Comparison of ENCODE assay signal across 34 cellular contexts in the genomic region with DNA sequence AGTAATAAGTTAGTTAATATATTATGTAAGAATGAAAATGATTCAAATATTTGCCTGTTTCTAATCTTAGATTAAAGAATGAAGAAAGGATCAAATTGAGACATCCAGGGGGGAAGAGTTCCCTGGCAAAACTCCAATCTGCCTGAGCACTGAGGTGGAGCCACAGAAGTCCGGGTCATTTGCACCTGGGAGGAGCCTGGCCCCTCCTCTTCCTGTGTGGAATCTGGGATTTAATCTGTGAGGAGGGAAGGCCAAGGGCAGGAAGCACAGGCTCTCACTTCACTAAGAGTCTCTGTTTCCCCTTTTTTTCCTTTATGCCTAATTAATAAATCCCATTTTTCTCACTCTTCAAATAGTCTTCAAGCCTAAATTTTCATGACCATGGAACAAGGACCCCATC.
"Had no signal": no experiment of that assay in that cellular context is flagged by ENCODE, and none has a peak within 500 bp of the region (broad histone marks: within the 10 kb centered on the region; RNA-seq: fewer than 3 reads in every experiment).

No MANE protein-coding gene starts in this region.

- H3K27me3 Mint-ChIP-seq: activated CD4-positive, alpha-beta memory T cell treated with anti-CD3 and anti-CD28 coated beads for 36 hours; activated CD4-positive, alpha-beta T cell treated with anti-CD3 and anti-CD28 coated beads for 36 hours; activated CD4-positive, alpha-beta T cell treated with anti-CD3 and anti-CD28 coated beads, Interleukin-2, amount 10 ng/mL, durations not matched to agents 24 days and 14 days; activated CD8-positive, alpha-beta memory T cell treated with anti-CD3 and anti-CD28 coated beads, Interleukin-2, amount 10 ng/mL, durations not matched to agents 7 days and 5 days; activated naive CD4-positive, alpha-beta T cell treated with anti-CD3 and anti-CD28 coated beads, Interleukin-2, amount 10 ng/mL, durations not matched to agents 7 days and 5 days; activated naive CD8-positive, alpha-beta T cell treated with anti-CD3 and anti-CD28 coated beads, Interleukin-2, amount 10 ng/mL, durations not matched to agents 7 days and 5 days; activated T-cell treated with anti-CD3 and anti-CD28 coated beads, Interleukin-2, amount 50 U/mL, for 24 hours; brain; dendritic cell treated with granulocyte-macrophage colony-stimulating factor and Interleukin-4, amounts not matched to agents 40 ng/mL and 50 ng/mL, for 4 days; T-helper 17 cell had no signal

- H3K27ac Mint-ChIP-seq: activated CD4-positive, alpha-beta memory T cell treated with anti-CD3 and anti-CD28 coated beads for 36 hours; activated CD4-positive, alpha-beta T cell treated with anti-CD3 and anti-CD28 coated beads for 36 hours; activated CD4-positive, alpha-beta T cell treated with anti-CD3 and anti-CD28 coated beads, Interleukin-2, amount 10 ng/mL, durations not matched to agents 24 days and 14 days; activated CD8-positive, alpha-beta memory T cell treated with anti-CD3 and anti-CD28 coated beads, Interleukin-2, amount 10 ng/mL, durations not matched to agents 7 days and 5 days; activated CD8-positive, alpha-beta T cell treated with anti-CD3 and anti-CD28 coated beads, Interleukin-2, amount 10 ng/mL, durations not matched to agents 7 days and 5 days; activated naive CD4-positive, alpha-beta T cell treated with anti-CD3 and anti-CD28 coated beads, Interleukin-2, amount 10 ng/mL, durations not matched to agents 7 days and 5 days; activated naive CD4-positive, alpha-beta T cell treated with anti-CD3 and anti-CD28 coated beads, Interleukin-2, amount 50 U/mL, for 72 hours; activated naive CD8-positive, alpha-beta T cell treated with anti-CD3 and anti-CD28 coated beads, Interleukin-2, amount 10 ng/mL, durations not matched to agents 7 days and 5 days; activated T-cell treated with anti-CD3 and anti-CD28 coated beads, Interleukin-2, amount 50 U/mL, for 24 hours; activated T-cell treated with anti-CD3 and anti-CD28 coated beads, Interleukin-2, amount 50 U/mL, for 72 hours; brain; dendritic cell treated with granulocyte-macrophage colony-stimulating factor and Interleukin-4, amounts not matched to agents 40 ng/mL and 50 ng/mL, for 4 days; endodermal cell; T-helper 17 cell; T-helper 2 cell treated with Interferon-gamma antibody and Interleukin-4, amounts not matched to agents 5 μg/mL and 100 μg/mL, for 36 hours had no signal

- H3K9me3 Mint-ChIP-seq: brain, endodermal cell had no signal

- H3K36me3 Mint-ChIP-seq: activated CD8-positive, alpha-beta memory T cell treated with anti-CD3 and anti-CD28 coated beads, Interleukin-2, amount 10 ng/mL, durations not matched to agents 7 days and 5 days; activated naive CD4-positive, alpha-beta T cell treated with anti-CD3 and anti-CD28 coated beads, Interleukin-2, amount 10 ng/mL, durations not matched to agents 7 days and 5 days; brain had no signal

- H3K9me3 ChIP-seq: ascending aorta, breast epithelium had no signal

- H3K27ac ChIP-seq: ascending aorta, breast epithelium, cardiac muscle cell, coronary artery, dorsolateral prefrontal cortex, WERI-Rb-1 had no signal

- ATAC-seq: activated CD4-positive, alpha-beta T cell treated with anti-CD3 and anti-CD28 coated beads for 36 hours; activated CD8-positive, alpha-beta memory T cell treated with anti-CD3 and anti-CD28 coated beads, Interleukin-2, amount 10 ng/mL, durations not matched to agents 7 days and 5 days; activated CD8-positive, alpha-beta T cell treated with anti-CD3 and anti-CD28 coated beads, Interleukin-2, amount 10 ng/mL, durations not matched to agents 7 days and 5 days; activated naive CD4-positive, alpha-beta T cell treated with anti-CD3 and anti-CD28 coated beads, Interleukin-2, amount 50 U/mL, for 72 hours; activated T-cell treated with anti-CD3 and anti-CD28 coated beads, Interleukin-2, amount 50 U/mL, for 72 hours; esophagus mucosa; T-helper 17 cell had no signal

- H3K27me3 ChIP-seq: ascending aorta, breast epithelium, cardiac muscle cell, dorsolateral prefrontal cortex had no signal

- H3K4me1 Mint-ChIP-seq: activated CD4-positive, alpha-beta T cell treated with anti-CD3 and anti-CD28 coated beads for 36 hours; activated CD4-positive, alpha-beta T cell treated with anti-CD3 and anti-CD28 coated beads, Interleukin-2, amount 10 ng/mL, durations not matched to agents 24 days and 14 days; activated naive CD4-positive, alpha-beta T cell treated with anti-CD3 and anti-CD28 coated beads, Interleukin-2, amount 10 ng/mL, durations not matched to agents 7 days and 5 days; activated naive CD8-positive, alpha-beta T cell treated with anti-CD3 and anti-CD28 coated beads, Interleukin-2, amount 10 ng/mL, durations not matched to agents 7 days and 5 days; brain; endodermal cell; T-helper 17 cell had no signal

- H3K4me3 Mint-ChIP-seq: activated CD4-positive, alpha-beta memory T cell treated with anti-CD3 and anti-CD28 coated beads for 36 hours; activated CD4-positive, alpha-beta T cell treated with anti-CD3 and anti-CD28 coated beads for 36 hours; activated CD4-positive, alpha-beta T cell treated with anti-CD3 and anti-CD28 coated beads, Interleukin-2, amount 10 ng/mL, durations not matched to agents 24 days and 14 days; activated CD8-positive, alpha-beta memory T cell treated with anti-CD3 and anti-CD28 coated beads, Interleukin-2, amount 10 ng/mL, durations not matched to agents 7 days and 5 days; activated CD8-positive, alpha-beta T cell treated with anti-CD3 and anti-CD28 coated beads, Interleukin-2, amount 10 ng/mL, durations not matched to agents 7 days and 5 days; activated naive CD4-positive, alpha-beta T cell treated with anti-CD3 and anti-CD28 coated beads, Interleukin-2, amount 10 ng/mL, durations not matched to agents 7 days and 5 days; activated naive CD8-positive, alpha-beta T cell treated with anti-CD3 and anti-CD28 coated beads, Interleukin-2, amount 10 ng/mL, durations not matched to agents 7 days and 5 days; activated T-cell treated with anti-CD3 and anti-CD28 coated beads, Interleukin-2, amount 50 U/mL, for 24 hours; activated T-cell treated with anti-CD3 and anti-CD28 coated beads, Interleukin-2, amount 50 U/mL, for 72 hours; brain; dendritic cell treated with granulocyte-macrophage colony-stimulating factor and Interleukin-4, amounts not matched to agents 40 ng/mL and 50 ng/mL, for 4 days; endodermal cell; T-helper 17 cell; T-helper 2 cell treated with Interferon-gamma antibody and Interleukin-4, amounts not matched to agents 5 μg/mL and 100 μg/mL, for 36 hours had no signal

- DNase-seq: activated CD4-positive, alpha-beta memory T cell treated with anti-CD3 and anti-CD28 coated beads for 36 hours; activated CD4-positive, alpha-beta T cell treated with anti-CD3 and anti-CD28 coated beads for 36 hours; activated CD4-positive, alpha-beta T cell treated with anti-CD3 and anti-CD28 coated beads, Interleukin-2, amount 10 ng/mL, durations not matched to agents 24 days and 14 days; activated CD4-positive, CD25-positive, alpha-beta regulatory T cell; activated CD4-positive, CD25-positive, alpha-beta regulatory T cell treated with anti-CD3 and anti-CD28 coated beads, Interleukin-2, amount 50 U/mL, for 72 hours; activated CD8-positive, alpha-beta memory T cell treated with anti-CD3 and anti-CD28 coated beads, Interleukin-2, amount 10 ng/mL, durations not matched to agents 7 days and 5 days; activated CD8-positive, alpha-beta memory T cell treated with anti-CD3 and anti-CD28 coated beads, Interleukin-2, amount 50 U/mL, for 4 hours; activated CD8-positive, alpha-beta T cell treated with anti-CD3 and anti-CD28 coated beads, Interleukin-2, amount 10 ng/mL, durations not matched to agents 7 days and 5 days; activated gamma-delta T cell; activated naive CD4-positive, alpha-beta T cell; activated naive CD4-positive, alpha-beta T cell treated with anti-CD3 and anti-CD28 coated beads, Interleukin-2, amount 10 ng/mL, durations not matched to agents 7 days and 5 days; activated naive CD8-positive, alpha-beta T cell treated with anti-CD3 and anti-CD28 coated beads, Interleukin-2, amount 10 ng/mL, durations not matched to agents 7 days and 5 days; activated T-cell treated with anti-CD3 and anti-CD28 coated beads for 4 hours; activated T-cell treated with anti-CD3 and anti-CD28 coated beads, Interleukin-2, amount 50 U/mL, for 24 hours; activated T-cell treated with anti-CD3 and anti-CD28 coated beads, Interleukin-2, amount 50 U/mL, for 72 hours; central memory CD4-positive, alpha-beta T cell; cerebellar nuclear complex; dorsolateral prefrontal cortex; effector memory CD4-positive, alpha-beta T cell; endodermal cell; foreskin fibroblast; head of caudate nucleus; T-helper 17 cell; T1000; WERI-Rb-1 had no signal

- H3K36me3 ChIP-seq: ascending aorta, breast epithelium, cardiac muscle cell, WERI-Rb-1 had no signal

- H3K4me1 ChIP-seq: ascending aorta, breast epithelium had no signal

- H3K4me3 ChIP-seq: ascending aorta, breast epithelium, cardiac muscle cell, coronary artery, dorsolateral prefrontal cortex had no signal
